In the genomic region with DNA sequence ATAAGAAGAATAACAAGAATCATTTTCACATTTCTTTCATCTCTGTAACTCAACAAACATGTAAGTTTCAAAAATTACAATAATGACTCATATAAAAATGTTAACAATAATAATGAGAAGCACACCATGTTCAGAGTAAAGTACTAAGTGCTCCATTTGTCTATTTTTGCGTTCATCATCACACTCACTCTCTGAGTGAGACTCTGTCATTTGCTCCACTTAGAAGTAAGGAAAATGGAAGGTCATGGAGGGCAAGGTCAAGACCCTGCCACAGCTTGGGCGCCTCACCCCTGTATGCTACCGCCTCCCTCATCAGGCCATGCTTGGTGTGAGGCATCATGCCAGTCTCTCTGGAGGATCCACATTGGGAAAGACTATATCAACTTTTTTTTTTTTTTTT, we compare ENCODE assay signal across 20 cellular contexts.
"Had no signal": no experiment of that assay in that cellular context is flagged by ENCODE, and none has a peak within 500 bp of the region (broad histone marks: within the 10 kb centered on the region; RNA-seq: fewer than 3 reads in every experiment).

No MANE protein-coding gene starts in this region.

- H3K36me3 Mint-ChIP-seq: activated naive CD8-positive, alpha-beta T cell treated with anti-CD3 and anti-CD28 coated beads for 36 hours; immature natural killer cell had no signal

- H3K27ac Mint-ChIP-seq: activated CD8-positive, alpha-beta T cell treated with anti-CD3 and anti-CD28 coated beads for 36 hours; activated naive CD8-positive, alpha-beta T cell treated with anti-CD3 and anti-CD28 coated beads for 36 hours; activated T-cell treated with anti-CD3 and anti-CD28 coated beads, Interleukin-2, amount 50 U/mL, for 72 hours; immature natural killer cell; naive thymus-derived CD4-positive, alpha-beta T cell; stimulated activated naive CD8-positive, alpha-beta T cell treated with anti-CD3 and anti-CD28 coated beads, Interleukin-15, amount 100 ng/mL, for 72 hours; T-helper 1 cell treated with Interleukin-12 subunit alpha and Interleukin-12 subunit beta and Interleukin-4 antibody, amounts not matched to agents 30 μg/mL and 1 μg/mL, for 36 hours had no signal

- H3K4me1 Mint-ChIP-seq: activated naive CD8-positive, alpha-beta T cell treated with anti-CD3 and anti-CD28 coated beads for 36 hours; immature natural killer cell; naive thymus-derived CD4-positive, alpha-beta T cell; stimulated activated naive CD8-positive, alpha-beta T cell treated with anti-CD3 and anti-CD28 coated beads, Interleukin-15, amount 100 ng/mL, for 72 hours had no signal

- H3K4me3 ChIP-seq: colonic mucosa, lower lobe of right lung, psoas muscle, sigmoid colon, testis, vagina had no signal

- H3K9me3 Mint-ChIP-seq: activated CD8-positive, alpha-beta T cell treated with anti-CD3 and anti-CD28 coated beads for 36 hours; activated naive CD8-positive, alpha-beta T cell treated with anti-CD3 and anti-CD28 coated beads for 36 hours; activated T-cell treated with anti-CD3 and anti-CD28 coated beads, Interleukin-2, amount 50 U/mL, for 72 hours; stimulated activated naive CD8-positive, alpha-beta T cell treated with anti-CD3 and anti-CD28 coated beads, Interleukin-15, amount 100 ng/mL, for 72 hours had no signal

- H3K4me1 ChIP-seq: colonic mucosa, testis had no signal

- H3K9me3 ChIP-seq: colonic mucosa, lower lobe of right lung, psoas muscle, sigmoid colon, testis, vagina had no signal

- H3K27me3 ChIP-seq: colonic mucosa, sigmoid colon, testis, vagina had no signal

- H3K36me3 ChIP-seq: colonic mucosa, lower lobe of right lung, sigmoid colon, vagina had no signal

- ATAC-seq: activated CD8-positive, alpha-beta T cell treated with anti-CD3 and anti-CD28 coated beads for 36 hours; activated T-cell treated with anti-CD3 and anti-CD28 coated beads, Interleukin-2, amount 50 U/mL, for 72 hours; left cardiac atrium; lower lobe of right lung; naive thymus-derived CD4-positive, alpha-beta T cell; psoas muscle; stimulated activated naive CD8-positive, alpha-beta T cell treated with anti-CD3 and anti-CD28 coated beads, Interleukin-15, amount 100 ng/mL, for 72 hours had no signal

- H3K27ac ChIP-seq: colonic mucosa, lower lobe of right lung, psoas muscle, sigmoid colon, testis, vagina had no signal

- DNase-seq: activated CD4-positive, alpha-beta T cell treated with anti-CD3 and anti-CD28 coated beads for 4 hours; activated CD8-positive, alpha-beta memory T cell treated with anti-CD3 and anti-CD28 coated beads, Interleukin-2, amount 50 U/mL, for 4 hours; activated CD8-positive, alpha-beta T cell treated with anti-CD3 and anti-CD28 coated beads for 36 hours; activated gamma-delta T cell treated with Interleukin-2 at 50 U/mL for 16 hours; activated naive CD8-positive, alpha-beta T cell treated with anti-CD3 and anti-CD28 coated beads for 36 hours; activated T-cell treated with anti-CD3 and anti-CD28 coated beads, Interleukin-2, amount 50 U/mL, for 72 hours; anterior cingulate cortex; colonic mucosa; immature natural killer cell; left cardiac atrium; lower lobe of right lung; naive thymus-derived CD4-positive, alpha-beta T cell; nucleus accumbens; psoas muscle; sigmoid colon; stimulated activated CD4-positive, alpha-beta T cell treated with anti-CD3 and anti-CD28 coated beads, Interleukin-2, amount 100 ng/mL, for 48 hours; stimulated activated naive CD8-positive, alpha-beta T cell treated with anti-CD3 and anti-CD28 coated beads, Interleukin-15, amount 100 ng/mL, for 72 hours; testis had no signal

- H3K4me3 Mint-ChIP-seq: activated CD8-positive, alpha-beta T cell treated with anti-CD3 and anti-CD28 coated beads for 36 hours; activated naive CD8-positive, alpha-beta T cell treated with anti-CD3 and anti-CD28 coated beads for 36 hours; activated T-cell treated with anti-CD3 and anti-CD28 coated beads, Interleukin-2, amount 50 U/mL, for 72 hours; immature natural killer cell; naive thymus-derived CD4-positive, alpha-beta T cell; stimulated activated naive CD8-positive, alpha-beta T cell treated with anti-CD3 and anti-CD28 coated beads, Interleukin-15, amount 100 ng/mL, for 72 hours; T-helper 1 cell treated with Interleukin-12 subunit alpha and Interleukin-12 subunit beta and Interleukin-4 antibody, amounts not matched to agents 30 μg/mL and 1 μg/mL, for 36 hours had no signal
